17 cellular contexts compared by ENCODE assay signal in the genomic region with DNA sequence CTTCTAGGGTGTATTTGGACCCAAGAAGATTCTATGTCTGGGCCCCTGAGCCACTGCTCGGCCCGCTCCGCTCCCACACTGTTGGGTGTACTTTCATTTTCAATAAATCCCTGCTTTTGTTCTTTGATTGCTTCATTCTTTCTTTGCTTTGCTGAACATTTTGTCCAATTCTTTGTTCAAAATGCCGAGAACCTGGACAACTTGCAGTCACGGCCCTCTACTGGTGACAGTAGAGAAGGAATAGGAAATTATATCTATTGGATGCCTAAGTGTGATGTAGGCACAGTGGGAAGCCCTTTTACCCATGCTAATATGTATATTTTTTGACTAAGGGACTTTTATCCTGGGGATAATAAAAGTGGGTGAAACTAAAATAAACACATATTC.
A peak's percentile ranks its signal among the peaks of the same experiment; 100 is the strongest.
DNase-seq lines count a peak whose midpoint lies in the region; ATAC-seq, FAIRE-seq and TF ChIP-seq lines count a peak whose summit lies in the region.
"Had no signal": no experiment of that assay in that cellular context is flagged by ENCODE, and none has a peak within 500 bp of the region (broad histone marks: within the 10 kb centered on the region; RNA-seq: fewer than 3 reads in every experiment).

No MANE protein-coding gene starts in this region.

- H3K9me3 ChIP-seq in HepG2 (ENCODE audit: low read length), result no peaks in the 10 kb centered on the region
- no peaks in the 10 kb centered on the region for H3K9me3 ChIP-seq in right lobe of liver
- H3K9me3 ChIP-seq: BLaER1, esophagus muscularis mucosa had no signal

- no peaks in the 10 kb centered on the region for H3K9me3 Mint-ChIP-seq in endothelial cell (ENCODE audit: unreplicated experiment)
- H3K9me3 Mint-ChIP-seq: activated naive CD4-positive, alpha-beta T cell treated with anti-CD3 and anti-CD28 coated beads, Interleukin-2, amount 50 U/mL, for 24 hours had no signal

- TF ChIP-seq EP300 in HepG2 (IDR thresholded peaks at IDR 0.05; ENCODE audit: low read depth in 2 of 2, low read length in 2 of 2) (no peak), HepG2 (CRISPR knock-in tag; IDR thresholded peaks at IDR 0.05; ENCODE audit: borderline replicate concordance) (no peak)

- POLR2A ChIA-PET in HepG2 (lab: Yijun Ruan, JAX), result no interaction called here

- H3K36me3 Mint-ChIP-seq in endothelial cell (ENCODE audit: low read depth, unreplicated experiment), result no peaks in the 10 kb centered on the region
- H3K36me3 Mint-ChIP-seq: activated naive CD4-positive, alpha-beta T cell treated with anti-CD3 and anti-CD28 coated beads, Interleukin-2, amount 50 U/mL, for 24 hours; memory B cell had no signal

- DNase-seq in HepG2 (ENCODE audit: low spot score) (peak; percentile 3), right lobe of liver (no peak), NCI-H69 (lab: John Stamatoyannopoulos, UW) (peak; percentile 16), endothelial cell (ENCODE audit: low spot score) (no peak), NCI-H2196 treated with DMSO at 0.1 percent for 48 hours (lab: John Stamatoyannopoulos, UW; ENCODE audit: unreplicated experiment) (no peak), DMS79 treated with DMSO at 0.1 percent for 48 hours (lab: John Stamatoyannopoulos, UW) (no peak), Ammon's horn (ENCODE audit: low spot score) (no peak), NCI-H524 treated with DMSO at 0.1 percent for 48 hours (lab: John Stamatoyannopoulos, UW) (no peak)
- DNase-seq: activated CD8-positive, alpha-beta T cell treated with anti-CD3 and anti-CD28 coated beads for 36 hours; GF-D8; NCI-H1436; stimulated activated CD4-positive, alpha-beta T cell treated with anti-CD3 and anti-CD28 coated beads, Interleukin-4, amount 100 ng/mL, for 4 hours; stimulated activated naive CD8-positive, alpha-beta T cell treated with anti-CD3 and anti-CD28 coated beads, Interleukin-15, Interleukin-2, amounts not matched to agents 100 U/mL and 50 U/mL, for 24 hours had no signal

- intact Hi-C loops in HepG2 (cut with micrococcal nuclease; ENCODE audit: unreplicated experiment), result no loop called here
- intact Hi-C loops in right lobe of liver (cut with DNase I), result no loop called here

- H3K27me3 ChIP-seq in HepG2 (ENCODE audit: control insufficient read depth in 1 of 2, insufficient read depth in 2 of 2, low read length in 2 of 2), result no peaks in the 10 kb centered on the region
- H3K27me3 ChIP-seq in right lobe of liver, result no peaks in the 10 kb centered on the region
- H3K27me3 ChIP-seq: BLaER1, esophagus muscularis mucosa had no signal

- no peaks in the 10 kb centered on the region for H4K20me1 ChIP-seq in HepG2 (ENCODE audit: insufficient read depth, low read length)
- H4K20me1 ChIP-seq: BLaER1 had no signal

- no peak overlapping the region for H3K27ac ChIP-seq in HepG2 (ENCODE audit: extremely low read length, insufficient read depth, low read length)
- H3K27ac ChIP-seq in right lobe of liver, result no peak overlapping the region
- H3K27ac ChIP-seq: BLaER1 had no signal

- H3K27ac Mint-ChIP-seq in endothelial cell (ENCODE audit: unreplicated experiment), result no peak overlapping the region
- H3K27ac Mint-ChIP-seq: activated CD8-positive, alpha-beta T cell treated with anti-CD3 and anti-CD28 coated beads for 36 hours; activated naive CD4-positive, alpha-beta T cell treated with anti-CD3 and anti-CD28 coated beads, Interleukin-2, amount 50 U/mL, for 24 hours; memory B cell had no signal

- H3K4me1 ChIP-seq in HepG2 (ENCODE audit: insufficient read depth, low read length) (no peaks in the 10 kb centered on the region), right lobe of liver (no peaks in the 10 kb centered on the region)
- H3K4me1 ChIP-seq: BLaER1, esophagus muscularis mucosa had no signal

- no peak overlapping the region for H3K4me3 ChIP-seq in HepG2 (replicated peaks in 1 of 3; ENCODE audit: insufficient read depth in 1 of 3, low read depth in 2 of 3, low read length in 3 of 3)
- no peak overlapping the region for H3K4me3 ChIP-seq in right lobe of liver
- H3K4me3 ChIP-seq: BLaER1, esophagus muscularis mucosa had no signal

- H3K4me1 Mint-ChIP-seq in endothelial cell (ENCODE audit: unreplicated experiment), result no peaks in the 10 kb centered on the region
- H3K4me1 Mint-ChIP-seq: activated naive CD4-positive, alpha-beta T cell treated with anti-CD3 and anti-CD28 coated beads, Interleukin-2, amount 50 U/mL, for 24 hours; memory B cell had no signal

- H3K4me3 Mint-ChIP-seq in endothelial cell (ENCODE audit: unreplicated experiment), result no peak overlapping the region
- H3K4me3 Mint-ChIP-seq: activated CD8-positive, alpha-beta T cell treated with anti-CD3 and anti-CD28 coated beads for 36 hours; activated naive CD4-positive, alpha-beta T cell treated with anti-CD3 and anti-CD28 coated beads, Interleukin-2, amount 50 U/mL, for 24 hours; memory B cell had no signal

- no peak overlapping the region for H2AFZ ChIP-seq in HepG2 (ENCODE audit: low read length)

- TF ChIP-seq POLR2A in HepG2 (IDR thresholded peaks at IDR 0.05; ENCODE audit: insufficient read depth in 1 of 2, low read depth in 2 of 2, low read length in 2 of 2) (no peak), right lobe of liver (IDR thresholded peaks at IDR 0.05) (no peak)

- 27% methylated on average over 5 of the region's 5 CpGs for WGBS in HepG2 (ENCODE audit: low lambda C conversion rate)
- WGBS in right lobe of liver (ENCODE audit: insufficient coverage, low coverage, low lambda C conversion rate, missing lambda C conversion rate), result 87% methylated on average over 5 of the region's 5 CpGs

- TF ChIP-seq CTCF in HepG2 (CRISPR knock-in tag; IDR thresholded peaks at IDR 0.05) (peak; percentile 25; the same call in 1 of the 2 replicates), right lobe of liver (IDR thresholded peaks at IDR 0.05) (peak in 1 of 4 donors; percentile 19), endothelial cell (IDR thresholded peaks at IDR 0.05; ENCODE audit: unreplicated experiment) (peak; percentile 31)

- no peaks in the 10 kb centered on the region for H3K36me3 ChIP-seq in HepG2 (replicated peaks in 1 of 2; ENCODE audit: control insufficient read depth in 1 of 2, insufficient read depth in 2 of 2, low read length in 2 of 2)
- H3K36me3 ChIP-seq in right lobe of liver, result no peaks in the 10 kb centered on the region
- H3K36me3 ChIP-seq: BLaER1, esophagus muscularis mucosa had no signal

- no peaks in the 10 kb centered on the region for H3K27me3 Mint-ChIP-seq in endothelial cell (ENCODE audit: unreplicated experiment)
- H3K27me3 Mint-ChIP-seq: activated CD8-positive, alpha-beta T cell treated with anti-CD3 and anti-CD28 coated beads for 36 hours; activated naive CD4-positive, alpha-beta T cell treated with anti-CD3 and anti-CD28 coated beads, Interleukin-2, amount 50 U/mL, for 24 hours; memory B cell had no signal

- BruUV-seq in HepG2 (replicated peaks; lab: Mats Ljungman, UMichigan), result no TSS peak

- in situ Hi-C loops in HepG2 (cut with HindIII; ENCODE audit: extremely low pct_ligation_motif_present, low pct_unique_long_range_greater_than_20kb), result no loop called here

- H3K79me2 ChIP-seq in HepG2 (ENCODE audit: insufficient read depth, low read length), result no peaks in the 10 kb centered on the region

- TF ChIP-seq RAD21 in HepG2 (CRISPR knock-in tag; IDR thresholded peaks at IDR 0.05), result no peak

- CTCF ChIA-PET in HepG2 (lab: Yijun Ruan, JAX; ENCODE audit: low intra/inter-chr PET ratio, low total read pairs), result no interaction called here

- 0 out of 2 replicates have a peak overlapping the region, but pooled peaks have one; percentile 21 for H3K4me2 ChIP-seq in HepG2 (ENCODE audit: low read depth, low read length)
- H3K4me2 ChIP-seq: BLaER1 had no signal

- ATAC-seq in HepG2, result peak; percentile 76
- ATAC-seq in right lobe of liver, result no peak
- ATAC-seq: activated CD8-positive, alpha-beta T cell treated with anti-CD3 and anti-CD28 coated beads for 36 hours; stimulated activated naive CD8-positive, alpha-beta T cell treated with anti-CD3 and anti-CD28 coated beads, Interleukin-15, Interleukin-2, amounts not matched to agents 100 U/mL and 50 U/mL, for 24 hours had no signal

- FAIRE-seq in HepG2 (lab: Jason Lieb, UNC), result no peak

- H3K9ac ChIP-seq in HepG2 (ENCODE audit: insufficient read depth, low read depth, low read length), result no peak overlapping the region
- H3K9ac ChIP-seq: BLaER1 had no signal

TF ChIP-seq in HepG2, 621 proteins besides CTCF, POLR2A, EP300 and RAD21:
- TF ChIP-seq ZNF564 (CRISPR knock-in tag; IDR thresholded peaks at IDR 0.05), result no peak
- TF ChIP-seq SCMH1 (CRISPR knock-in tag; IDR thresholded peaks at IDR 0.05; ENCODE audit: borderline replicate concordance), result no peak
- TF ChIP-seq SALL1 (CRISPR knock-in tag; IDR thresholded peaks at IDR 0.05), result no peak

Comparison
In these comparisons a context has a peak if more than half of its experiments do, and no peak if none do; other contexts are left out.
1. DNase-seq: peak in HepG2 (single experiment) and NCI-H69 (single experiment); none in right lobe of liver (0 of 3), endothelial cell (single experiment), NCI-H2196 treated with DMSO at 0.1 percent for 48 hours (single experiment), DMS79 treated with DMSO at 0.1 percent for 48 hours (single experiment), Ammon's horn (single experiment) and NCI-H524 treated with DMSO at 0.1 percent for 48 hours (single experiment).